In the genomic region with DNA sequence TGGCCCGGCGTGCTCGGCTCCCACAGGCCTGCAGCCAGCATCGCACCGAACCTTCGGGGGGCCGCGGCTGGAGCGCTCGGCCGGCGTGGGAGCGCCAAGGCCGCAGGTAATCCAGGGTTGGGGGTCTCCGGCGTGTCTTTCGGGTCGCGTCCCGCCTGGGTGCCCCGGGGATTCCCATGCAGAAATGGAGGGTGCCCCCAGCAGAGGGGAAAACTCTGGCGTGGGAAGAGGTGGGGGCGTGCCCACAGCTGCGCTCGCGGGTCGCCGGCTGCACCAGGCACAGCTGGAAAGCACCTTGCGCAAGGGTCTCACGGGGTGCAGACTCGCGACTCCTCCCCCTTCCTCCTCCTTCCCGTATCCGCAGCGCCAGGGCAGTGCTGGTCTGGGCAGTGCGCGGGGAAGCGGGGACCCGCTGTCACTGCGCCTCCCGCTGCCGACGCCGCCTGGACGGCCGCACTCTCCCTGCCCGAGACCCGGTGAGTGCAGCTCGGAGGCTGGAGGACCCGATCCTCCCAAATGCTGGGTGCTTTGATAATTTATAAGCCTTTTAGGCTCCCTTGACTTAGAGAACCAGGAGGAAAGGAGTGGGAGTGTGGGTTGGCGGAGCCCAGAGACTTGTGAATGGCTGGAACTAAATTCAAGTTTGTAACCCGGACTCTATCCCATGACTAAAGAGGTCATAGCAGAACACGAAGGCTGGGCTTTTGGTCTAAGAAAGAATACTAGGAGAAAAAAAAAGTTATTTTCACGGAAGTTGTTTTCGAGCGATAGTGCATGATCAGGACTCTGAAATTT, we compare ENCODE assay signal across 8 cellular contexts. TPM values are rescaled to one million over a fixed set of nuclear protein-coding genes. Genes with fewer than 3 reads are reported as not detected.
A peak's percentile ranks its signal among the peaks of the same experiment; 100 is the strongest.
DNase-seq lines count a peak whose midpoint lies in the region; ATAC-seq and TF ChIP-seq lines count a peak whose summit lies in the region.

No MANE protein-coding gene starts in this region.

- peaks cover 6% of the 10 kb centered on the region for H3K36me3 Mint-ChIP-seq in neural progenitor cell

- peak overlapping the region; percentile 57 for H3K27ac Mint-ChIP-seq in neural progenitor cell

- H3K4me2 ChIP-seq in neural progenitor cell, result peak overlapping the region; percentile 95

- H2AFZ ChIP-seq in neural progenitor cell (replicated peaks), result peak overlapping the region; percentile 92

- no peak for TF ChIP-seq CTCF in AG09309 (IDR thresholded peaks at IDR 0.05; ENCODE audit: control insufficient read depth, insufficient read depth, low read depth, low read length, missing control alignments)
- no peak for TF ChIP-seq CTCF in foreskin fibroblast (IDR thresholded peaks at IDR 0.05; ENCODE audit: low read depth, low read length)
- no peak for TF ChIP-seq CTCF in neural progenitor cell (IDR thresholded peaks at IDR 0.05)
- peak in 1 of 5 experiments; percentile 36 for TF ChIP-seq CTCF in tibial nerve (IDR thresholded peaks at IDR 0.05)

- H3K4me1 Mint-ChIP-seq in neural progenitor cell, result peaks cover 49% of the 10 kb centered on the region

- 1% methylated on average over 31 to 35 of the region's 56 CpGs for WGBS in tibial nerve, 2 donors

- H3F3A ChIP-seq in neural progenitor cell (ENCODE audit: low read depth), result peaks cover 30% of the 10 kb centered on the region

- no peaks in the 10 kb centered on the region for H3K79me2 ChIP-seq in neural progenitor cell (ENCODE audit: low read depth)

- H3K27ac ChIP-seq in neural progenitor cell (peak overlapping the region; percentile 96), tibial nerve (peak overlapping the region; percentile 97 to 100 (median 98))

- H3K4me3 ChIP-seq in AG09309 (ENCODE audit: control insufficient read depth, low read depth, low read length), result peak overlapping the region; percentile 87
- H3K4me3 ChIP-seq in foreskin fibroblast (ENCODE audit: low read depth in 1 of 2, low read length in 2 of 2), result peak overlapping the region; percentile 77 to 80
- H3K4me3 ChIP-seq in neural progenitor cell, result peak overlapping the region; percentile 87
- peak overlapping the region; percentile 81 to 96 (median 84) for H3K4me3 ChIP-seq in tibial nerve

- H3K4me3 Mint-ChIP-seq in neural progenitor cell, result peak overlapping the region; percentile 98

- H3K9me3 ChIP-seq in neural progenitor cell (ENCODE audit: low read depth) (no peaks in the 10 kb centered on the region), tibial nerve (no peaks in the 10 kb centered on the region)

- TF ChIP-seq POLR2A in tibial nerve (IDR thresholded peaks at IDR 0.05), result peak; percentile 89 to 91

- ATAC-seq in GM18873 (IDR thresholded peaks at IDR 0.05; ENCODE audit: low FRiP score, unreplicated experiment) (peak; percentile 34), HG03135 (IDR thresholded peaks at IDR 0.05; ENCODE audit: unreplicated experiment) (peak; percentile 47)

- H3K4me1 ChIP-seq in neural progenitor cell (peaks cover 30% of the 10 kb centered on the region), tibial nerve (peaks cover 0 to 56% (median 36%) of the 10 kb centered on the region in 4 donors)

- TF ChIP-seq EP300 in tibial nerve (IDR thresholded peaks at IDR 0.05), result peak in 1 of 2 donors; percentile 97

- H3K27me3 Mint-ChIP-seq in neural progenitor cell (ENCODE audit: insufficient read depth, low read depth), result peaks cover 10% of the 10 kb centered on the region

- H3K9me3 Mint-ChIP-seq in neural progenitor cell, result no peaks in the 10 kb centered on the region

- H4K20me1 ChIP-seq in neural progenitor cell (ENCODE audit: low read depth), result peaks cover 15% of the 10 kb centered on the region

- H3K27me3 ChIP-seq in neural progenitor cell (peaks cover 25% of the 10 kb centered on the region), tibial nerve (no peaks in the 10 kb centered on the region)

- peaks cover 2% of the 10 kb centered on the region for H3K36me3 ChIP-seq in neural progenitor cell
- H3K36me3 ChIP-seq in tibial nerve, result peaks cover 0 to 7% (median 0%) of the 10 kb centered on the region in 3 donors

- H3K9ac ChIP-seq in neural progenitor cell, result peak overlapping the region; percentile 38

- DNase-seq in AG09309 (ENCODE audit: low read depth) (no peak), RPMI7951 (ENCODE audit: low read depth) (peak; percentile 71), activated gamma-delta T cell treated with Interleukin-2 at 50 U/mL for 16 hours (peak; percentile 53), foreskin fibroblast (peak; percentile 58 to 79), neural progenitor cell (ENCODE audit: low spot score) (peak; percentile 79), tibial nerve (ENCODE audit: low spot score in 2 of 2) (peak; percentile 86 to 93)

RNA-seq across cellular contexts. Expression of a gene that starts 0.5 kb away (rescaled TPM):
- 3.9 and 5.4 TPM in 2 replicates for total RNA-seq in RPMI7951 (2014; rRNA removed; shearing (Covaris generic))
- total RNA-seq in neural progenitor cell (ENCODE audit: low replicate concordance) (4.7 and 7.3 TPM in 2 replicates), tibial nerve (10 to 100 TPM; 44.7 to 74.1 (median 56.2) TPM)
